18 cellular contexts compared by ENCODE assay signal in genomic region chr14:61539631-61540030, GRCh38.
DNase-seq lines count a peak whose midpoint lies in the region; ATAC-seq and TF ChIP-seq lines count a peak whose summit lies in the region.
"Had no signal": no experiment of that assay in that cellular context is flagged by ENCODE, and none has a peak within 500 bp of the region (broad histone marks: within the 10 kb centered on the region; RNA-seq: fewer than 3 reads in every experiment).

No MANE protein-coding gene starts in this region.

- no peaks in the 10 kb centered on the region for H3K9me3 Mint-ChIP-seq in activated CD4-positive, alpha-beta T cell treated with anti-CD3 and anti-CD28 coated beads for 36 hours (ENCODE audit: low read depth)
- H3K9me3 Mint-ChIP-seq in activated CD4-positive, alpha-beta T cell treated with anti-CD3 and anti-CD28 coated beads, Interleukin-2, amount 10 ng/mL, durations not matched to agents 7 days and 5 days, result no peaks in the 10 kb centered on the region
- H3K9me3 Mint-ChIP-seq in CD8-positive, alpha-beta memory T cell, result no peaks in the 10 kb centered on the region
- no peaks in the 10 kb centered on the region for H3K9me3 Mint-ChIP-seq in activated T-helper 17 cell treated with anti-CD3 and anti-CD28 coated beads, Interleukin-2, amount 50 U/mL, for 72 hours
- no peaks in the 10 kb centered on the region for H3K9me3 Mint-ChIP-seq in naive thymus-derived CD4-positive, alpha-beta T cell
- H3K9me3 Mint-ChIP-seq: HFFc6 had no signal

- no peak overlapping the region for H3K27ac ChIP-seq in CD8-positive, alpha-beta memory T cell (ENCODE audit: low read depth, low read length)
- H3K27ac ChIP-seq in naive thymus-derived CD4-positive, alpha-beta T cell (ENCODE audit: low read depth, low read length), result no peak overlapping the region
- no peak overlapping the region for H3K27ac ChIP-seq in gastroesophageal sphincter

- no peak overlapping the region for H3K4me3 ChIP-seq in CD8-positive, alpha-beta memory T cell (ENCODE audit: low read length)
- no peak overlapping the region for H3K4me3 ChIP-seq in naive thymus-derived CD4-positive, alpha-beta T cell (ENCODE audit: low read length)
- H3K4me3 ChIP-seq in gastroesophageal sphincter, result no peak overlapping the region

- TF ChIP-seq POLR2A in gastroesophageal sphincter (IDR thresholded peaks at IDR 0.05), result no peak

- DNase-seq in activated CD4-positive, alpha-beta T cell treated with anti-CD3 and anti-CD28 coated beads for 36 hours, result no peak
- no peak for DNase-seq in activated CD4-positive, alpha-beta T cell treated with anti-CD3 and anti-CD28 coated beads, Interleukin-2, amount 10 ng/mL, durations not matched to agents 7 days and 5 days
- DNase-seq in CD8-positive, alpha-beta memory T cell, result no peak
- no peak for DNase-seq in naive thymus-derived CD4-positive, alpha-beta T cell
- DNase-seq in C1 segment of cervical spinal cord (lab: John Stamatoyannopoulos, UW), result no peak
- DNase-seq in effector CD8-positive, alpha-beta T cell (lab: John Stamatoyannopoulos, UW), result no peak
- DNase-seq: 8988T, HFFc6, Karpas-422, MM.1S, NCI-H1105 treated with DMSO at 0.1 percent for 48 hours, NCI-H187, NCI-H446 treated with DMSO at 0.1 percent for 48 hours, NCI-H748 treated with DMSO at 0.1 percent for 48 hours, PC-3 had no signal

- WGBS in gastroesophageal sphincter (ENCODE audit: low coverage in 1 of 2), 2 donors, result 91 to 92% methylated on average over 5 of the region's 5 CpGs

- H3K4me1 Mint-ChIP-seq in activated CD4-positive, alpha-beta T cell treated with anti-CD3 and anti-CD28 coated beads for 36 hours, result peaks cover 52% of the 10 kb centered on the region
- peaks cover 41% of the 10 kb centered on the region for H3K4me1 Mint-ChIP-seq in activated CD4-positive, alpha-beta T cell treated with anti-CD3 and anti-CD28 coated beads, Interleukin-2, amount 10 ng/mL, durations not matched to agents 7 days and 5 days
- H3K4me1 Mint-ChIP-seq in CD8-positive, alpha-beta memory T cell, result peaks cover 44 to 58% (median 50%) of the 10 kb centered on the region in 3 donors
- peaks cover 35% of the 10 kb centered on the region for H3K4me1 Mint-ChIP-seq in activated T-helper 17 cell treated with anti-CD3 and anti-CD28 coated beads, Interleukin-2, amount 50 U/mL, for 72 hours
- H3K4me1 Mint-ChIP-seq in naive thymus-derived CD4-positive, alpha-beta T cell, result peaks cover 10 to 64% (median 22%) of the 10 kb centered on the region in 7 donors

- no peaks in the 10 kb centered on the region for H3K4me1 ChIP-seq in CD8-positive, alpha-beta memory T cell (ENCODE audit: insufficient read depth, low read length)
- H3K4me1 ChIP-seq in naive thymus-derived CD4-positive, alpha-beta T cell (ENCODE audit: control insufficient read depth in 2 of 2, insufficient read depth in 2 of 2, low read length in 2 of 2), result no peaks in the 10 kb centered on the region
- H3K4me1 ChIP-seq in gastroesophageal sphincter, result peaks cover 16 to 59% (median 26%) of the 10 kb centered on the region in 3 donors

- TF ChIP-seq EP300 in gastroesophageal sphincter (IDR thresholded peaks at IDR 0.05), result no peak

- H3K4me3 Mint-ChIP-seq in activated CD4-positive, alpha-beta T cell treated with anti-CD3 and anti-CD28 coated beads for 36 hours, result no peak overlapping the region
- no peak overlapping the region for H3K4me3 Mint-ChIP-seq in activated CD4-positive, alpha-beta T cell treated with anti-CD3 and anti-CD28 coated beads, Interleukin-2, amount 10 ng/mL, durations not matched to agents 7 days and 5 days
- no peak overlapping the region for H3K4me3 Mint-ChIP-seq in CD8-positive, alpha-beta memory T cell
- no peak overlapping the region for H3K4me3 Mint-ChIP-seq in activated T-helper 17 cell treated with anti-CD3 and anti-CD28 coated beads, Interleukin-2, amount 50 U/mL, for 72 hours
- H3K4me3 Mint-ChIP-seq in naive thymus-derived CD4-positive, alpha-beta T cell, result no peak overlapping the region
- H3K4me3 Mint-ChIP-seq: HFFc6 had no signal

- H3K36me3 Mint-ChIP-seq in activated CD4-positive, alpha-beta T cell treated with anti-CD3 and anti-CD28 coated beads for 36 hours (ENCODE audit: low read depth), result peaks cover 62% of the 10 kb centered on the region
- H3K36me3 Mint-ChIP-seq in activated CD4-positive, alpha-beta T cell treated with anti-CD3 and anti-CD28 coated beads, Interleukin-2, amount 10 ng/mL, durations not matched to agents 7 days and 5 days (ENCODE audit: low read depth), result peaks cover 82% of the 10 kb centered on the region
- H3K36me3 Mint-ChIP-seq in CD8-positive, alpha-beta memory T cell, result peaks cover 10 to 99% (median 40%) of the 10 kb centered on the region in 3 donors
- H3K36me3 Mint-ChIP-seq in activated T-helper 17 cell treated with anti-CD3 and anti-CD28 coated beads, Interleukin-2, amount 50 U/mL, for 72 hours (ENCODE audit: low read depth), result peaks cover 99% of the 10 kb centered on the region
- H3K36me3 Mint-ChIP-seq in naive thymus-derived CD4-positive, alpha-beta T cell, result peaks cover 17 to 77% (median 46%) of the 10 kb centered on the region in 5 donors

- no peaks in the 10 kb centered on the region for H3K27me3 Mint-ChIP-seq in activated CD4-positive, alpha-beta T cell treated with anti-CD3 and anti-CD28 coated beads for 36 hours
- H3K27me3 Mint-ChIP-seq in activated CD4-positive, alpha-beta T cell treated with anti-CD3 and anti-CD28 coated beads, Interleukin-2, amount 10 ng/mL, durations not matched to agents 7 days and 5 days, result no peaks in the 10 kb centered on the region
- peaks cover 0 to 5% of the 10 kb centered on the region in 2 donors for H3K27me3 Mint-ChIP-seq in CD8-positive, alpha-beta memory T cell
- H3K27me3 Mint-ChIP-seq in activated T-helper 17 cell treated with anti-CD3 and anti-CD28 coated beads, Interleukin-2, amount 50 U/mL, for 72 hours, result no peaks in the 10 kb centered on the region
- no peaks in the 10 kb centered on the region for H3K27me3 Mint-ChIP-seq in naive thymus-derived CD4-positive, alpha-beta T cell

- H3K27ac Mint-ChIP-seq in activated CD4-positive, alpha-beta T cell treated with anti-CD3 and anti-CD28 coated beads for 36 hours, result peak overlapping the region; percentile 34
- H3K27ac Mint-ChIP-seq in activated CD4-positive, alpha-beta T cell treated with anti-CD3 and anti-CD28 coated beads, Interleukin-2, amount 10 ng/mL, durations not matched to agents 7 days and 5 days, result no peak overlapping the region
- H3K27ac Mint-ChIP-seq in CD8-positive, alpha-beta memory T cell, result peak overlapping the region in 6 of 8 donors; percentile 4 to 70 (median 58)
- peak overlapping the region; percentile 42 for H3K27ac Mint-ChIP-seq in activated T-helper 17 cell treated with anti-CD3 and anti-CD28 coated beads, Interleukin-2, amount 50 U/mL, for 72 hours
- H3K27ac Mint-ChIP-seq in naive thymus-derived CD4-positive, alpha-beta T cell, result peak overlapping the region in 6 of 9 donors; percentile 54 to 87 (median 69)
- H3K27ac Mint-ChIP-seq: HFFc6 had no signal

- H3K9me3 ChIP-seq in CD8-positive, alpha-beta memory T cell (ENCODE audit: low read length), result no peaks in the 10 kb centered on the region
- H3K9me3 ChIP-seq in naive thymus-derived CD4-positive, alpha-beta T cell (ENCODE audit: control insufficient read depth in 2 of 3, low read length in 3 of 3), result no peaks in the 10 kb centered on the region
- H3K9me3 ChIP-seq in gastroesophageal sphincter, result no peaks in the 10 kb centered on the region

- POLR2A ChIA-PET in activated CD4-positive, alpha-beta T cell treated with anti-CD3 and anti-CD28 coated beads for 36 hours (lab: Charles Lee), result no interaction called here
- POLR2A ChIA-PET in activated CD4-positive, alpha-beta T cell treated with anti-CD3 and anti-CD28 coated beads, Interleukin-2, amount 10 ng/mL, durations not matched to agents 7 days and 5 days (lab: Charles Lee), result no interaction called here
- POLR2A ChIA-PET in CD8-positive, alpha-beta memory T cell (lab: Charles Lee), result interaction anchor here (0.5 kb wide), 1 partner anchor 19 kb away, joined by 3 read pairs; no protein-coding TSS in a partner anchor
- POLR2A ChIA-PET in naive thymus-derived CD4-positive, alpha-beta T cell (lab: Charles Lee), result interaction anchor here (0.6 kb wide), 1 partner anchor 240 kb away, joined by 3 read pairs; no protein-coding TSS in a partner anchor

- no peak for TF ChIP-seq CTCF in gastroesophageal sphincter (IDR thresholded peaks at IDR 0.05)

- no peak for ATAC-seq in activated CD4-positive, alpha-beta T cell treated with anti-CD3 and anti-CD28 coated beads for 36 hours
- no peak for ATAC-seq in activated T-helper 17 cell treated with anti-CD3 and anti-CD28 coated beads, Interleukin-2, amount 50 U/mL, for 72 hours (replicated peaks)
- ATAC-seq in naive thymus-derived CD4-positive, alpha-beta T cell, result no peak
- ATAC-seq in gastroesophageal sphincter, result no peak
- ATAC-seq: PC-3, Right ventricle myocardium inferior had no signal

- no peaks in the 10 kb centered on the region for H3K27me3 ChIP-seq in CD8-positive, alpha-beta memory T cell (ENCODE audit: insufficient read depth, low read length, poor library complexity, severe bottlenecking)
- H3K27me3 ChIP-seq in naive thymus-derived CD4-positive, alpha-beta T cell (ENCODE audit: control insufficient read depth in 2 of 2, insufficient read depth in 2 of 2, low read length in 2 of 2), result no peaks in the 10 kb centered on the region
- H3K27me3 ChIP-seq in gastroesophageal sphincter, result no peaks in the 10 kb centered on the region

- peaks cover 61% of the 10 kb centered on the region for H3K36me3 ChIP-seq in CD8-positive, alpha-beta memory T cell (ENCODE audit: insufficient read depth, low read length)
- peaks cover 34 to 90% (median 36%) of the 10 kb centered on the region in 3 experiments for H3K36me3 ChIP-seq in naive thymus-derived CD4-positive, alpha-beta T cell (ENCODE audit: control insufficient read depth in 2 of 3, insufficient read depth in 3 of 3, low read length in 3 of 3)
- no peaks in the 10 kb centered on the region for H3K36me3 ChIP-seq in gastroesophageal sphincter

- CTCF ChIA-PET in activated CD4-positive, alpha-beta T cell treated with anti-CD3 and anti-CD28 coated beads for 36 hours (lab: Charles Lee), result no interaction called here
- CTCF ChIA-PET in activated CD4-positive, alpha-beta T cell treated with anti-CD3 and anti-CD28 coated beads, Interleukin-2, amount 10 ng/mL, durations not matched to agents 7 days and 5 days (lab: Charles Lee), result interaction anchor here (0.6 to 1.7 kb wide), 3 partner anchors 17 to 223 kb away, joined by 3 read pairs; no protein-coding TSS in a partner anchor
- CTCF ChIA-PET in CD8-positive, alpha-beta memory T cell (lab: Charles Lee), result no interaction called here
- CTCF ChIA-PET in naive thymus-derived CD4-positive, alpha-beta T cell (lab: Charles Lee), result interaction anchor here (0.7 to 1.0 kb wide), 2 partner anchors 8 to 14 kb away, joined by 3 to 4 read pairs; no protein-coding TSS in a partner anchor

- intact Hi-C loops in activated CD4-positive, alpha-beta T cell treated with anti-CD3 and anti-CD28 coated beads for 36 hours (cut with DNase I, micrococcal nuclease), result no loop called here
- intact Hi-C loops in naive thymus-derived CD4-positive, alpha-beta T cell (cut with micrococcal nuclease), result loop anchor here (5.0 to 10.0 kb wide), 3 partner anchors 245 to 298 kb away; no protein-coding TSS in a partner anchor

Comparison
In these comparisons a context has a peak if more than half of its experiments do, and no peak if none do; other contexts are left out.
1. CTCF ChIA-PET loops: an anchor here in activated CD4-positive, alpha-beta T cell treated with anti-CD3 and anti-CD28 coated beads, Interleukin-2, amount 10 ng/mL, durations not matched to agents 7 days and 5 days (0.6 to 1.7 kb wide) and naive thymus-derived CD4-positive, alpha-beta T cell (0.7 to 1.0 kb wide); none called in activated CD4-positive, alpha-beta T cell treated with anti-CD3 and anti-CD28 coated beads for 36 hours and CD8-positive, alpha-beta memory T cell.
2. POLR2A ChIA-PET loops: an anchor here in CD8-positive, alpha-beta memory T cell (0.5 kb wide) and naive thymus-derived CD4-positive, alpha-beta T cell (0.6 kb wide); none called in activated CD4-positive, alpha-beta T cell treated with anti-CD3 and anti-CD28 coated beads for 36 hours and activated CD4-positive, alpha-beta T cell treated with anti-CD3 and anti-CD28 coated beads, Interleukin-2, amount 10 ng/mL, durations not matched to agents 7 days and 5 days.
3. intact Hi-C loops: an anchor here in naive thymus-derived CD4-positive, alpha-beta T cell (5.0 to 10.0 kb wide); none called in activated CD4-positive, alpha-beta T cell treated with anti-CD3 and anti-CD28 coated beads for 36 hours.